Comparison of ENCODE assay signal across 8 cellular contexts in the genomic region with DNA sequence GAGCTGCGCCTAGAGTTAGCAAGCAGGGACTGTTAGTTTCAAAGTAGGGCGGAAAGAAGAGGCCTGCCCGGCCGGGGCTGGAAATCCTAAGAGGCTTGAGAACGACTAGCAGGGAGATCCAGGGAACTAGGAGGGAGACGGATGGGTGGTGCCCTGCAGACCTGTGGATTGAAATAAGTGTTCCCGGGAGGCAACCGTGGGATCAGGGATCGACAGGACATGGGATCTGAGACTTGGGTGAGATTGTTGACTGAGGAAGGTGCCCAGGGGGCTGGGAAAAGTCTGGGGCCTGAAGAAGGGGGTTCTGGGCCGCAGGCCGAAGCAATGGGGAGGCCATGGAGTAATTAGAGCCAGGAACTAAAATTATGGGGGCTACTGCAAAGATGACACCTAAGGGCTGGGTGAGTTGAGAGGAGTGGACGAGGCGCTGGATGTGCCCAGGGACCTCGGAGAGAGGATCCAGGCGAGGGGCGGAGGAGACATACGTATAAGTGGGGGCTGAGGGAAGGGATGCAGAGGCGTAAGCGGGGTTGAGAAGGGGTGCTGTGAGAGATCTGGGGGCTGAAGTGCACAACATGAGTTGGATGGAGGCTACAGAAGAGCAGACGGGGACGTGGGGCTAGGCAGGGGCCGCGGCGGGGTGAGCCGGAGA. TPM values are rescaled to one million over a fixed set of nuclear protein-coding genes. Genes with fewer than 3 reads are reported as not detected.
DNase-seq lines count a peak whose midpoint lies in the region; ATAC-seq lines count a peak whose summit lies in the region.

No MANE protein-coding gene starts in this region.

- peak overlapping the region in 1 of 2 experiments; percentile 81 for H3K14ac ChIP-seq in mesenchymal stem cell (ENCODE audit: low read length in 2 of 2)

- H3K4me3 ChIP-seq in mesenchymal stem cell (ENCODE audit: insufficient read depth in 1 of 2, low read depth in 1 of 2, low read length in 2 of 2), result peak overlapping the region; percentile 94
- H3K4me3 ChIP-seq in aorta (ENCODE audit: low read length in 2 of 2), result peak overlapping the region; percentile 55 to 73

- peak overlapping the region in 1 of 2 experiments; percentile 72 for H3K23ac ChIP-seq in mesenchymal stem cell (ENCODE audit: low read length in 2 of 2)

- intact Hi-C loops in aorta (cut with DNase I), result no loop called here

- H3K9me3 ChIP-seq in mesenchymal stem cell (ENCODE audit: control insufficient read depth, low read length), result no peaks in the 10 kb centered on the region
- no peaks in the 10 kb centered on the region for H3K9me3 ChIP-seq in aorta (ENCODE audit: control insufficient read depth, low read length)

- H3K4me2 ChIP-seq in mesenchymal stem cell (ENCODE audit: low read length, poor library complexity, severe bottlenecking), result peak overlapping the region; percentile 89

- no peak overlapping the region for H4K91ac ChIP-seq in mesenchymal stem cell (ENCODE audit: low read length)

- H3K18ac ChIP-seq in mesenchymal stem cell (ENCODE audit: low read depth in 1 of 2, low read length in 2 of 2), result peak overlapping the region; percentile 30 to 83

- WGBS in mesenchymal stem cell, result 2% methylated on average over 25 of the region's 25 CpGs
- 0 to 1% methylated on average over 24 to 25 of the region's 25 CpGs for WGBS in aorta, 2 donors

- H2AK5ac ChIP-seq in mesenchymal stem cell (ENCODE audit: low read length, severe bottlenecking), result no peak overlapping the region

- DNase-seq in DMS53 treated with DMSO at 0.1 percent for 48 hours (lab: John Stamatoyannopoulos, UW; ENCODE audit: unreplicated experiment) (peak; percentile 50), NCI-H510A treated with DMSO at 0.1 percent for 48 hours (lab: John Stamatoyannopoulos, UW) (peak; percentile 60), ecto neural progenitor cell (ENCODE audit: low spot score) (peak; percentile 70), mesenchymal stem cell (peak; percentile 53), aorta (peak in 1 of 2 donors; percentile 54), NOMO-1 treated with dmso at 0.1 percent for 144 hours (lab: John Stamatoyannopoulos, UW; ENCODE audit: unreplicated experiment) (no peak)

- ATAC-seq in GM21786 (IDR thresholded peaks at IDR 0.05; ENCODE audit: unreplicated experiment) (peak; percentile 8), aorta (ENCODE audit: low FRiP score) (peak; percentile 4)
- no peak for ATAC-seq in activated CD4-positive, CD25-positive, alpha-beta regulatory T cell treated with anti-CD3 and anti-CD28 coated beads, Interleukin-2, amount 50 U/mL, for 24 hours

- H3K36me3 ChIP-seq in mesenchymal stem cell (ENCODE audit: control insufficient read depth in 1 of 2, insufficient read depth in 2 of 2, low read depth in 1 of 2, low read length in 2 of 2), result no peaks in the 10 kb centered on the region
- H3K36me3 ChIP-seq in aorta (ENCODE audit: control insufficient read depth in 1 of 2, insufficient read depth in 2 of 2, low read length in 1 of 2), result no peaks in the 10 kb centered on the region

- peak overlapping the region; percentile 66 for H2BK120ac ChIP-seq in mesenchymal stem cell (ENCODE audit: low read depth, low read length)

- H3K27me3 ChIP-seq in mesenchymal stem cell (ENCODE audit: control insufficient read depth in 1 of 2, insufficient read depth in 1 of 2, low read length in 2 of 2) (no peaks in the 10 kb centered on the region), aorta (ENCODE audit: control insufficient read depth in 1 of 2, insufficient read depth in 2 of 2, low read length in 1 of 2) (no peaks in the 10 kb centered on the region)

- H3K9ac ChIP-seq in mesenchymal stem cell (ENCODE audit: low read length), result peak overlapping the region; percentile 84

- no peak overlapping the region for H2BK12ac ChIP-seq in mesenchymal stem cell (ENCODE audit: low read length in 2 of 2)

- peak overlapping the region; percentile 73 for H3K27ac ChIP-seq in mesenchymal stem cell (ENCODE audit: low read length, poor library complexity, severe bottlenecking)
- H3K27ac ChIP-seq in aorta (ENCODE audit: low read depth in 1 of 2, low read length in 2 of 2), result peak overlapping the region in 1 of 2 donors; percentile 49

- no peak overlapping the region for H2BK5ac ChIP-seq in mesenchymal stem cell (ENCODE audit: low read depth, low read length, poor library complexity, severe bottlenecking)

- H2AFZ ChIP-seq in mesenchymal stem cell (ENCODE audit: low read depth, low read length), result peak overlapping the region; percentile 98

- peaks cover 2% of the 10 kb centered on the region for H3K4me1 ChIP-seq in mesenchymal stem cell (ENCODE audit: control insufficient read depth, insufficient read depth, low read depth, low read length)
- H3K4me1 ChIP-seq in aorta (ENCODE audit: control insufficient read depth in 1 of 2, insufficient read depth in 2 of 2, low read length in 2 of 2), result peaks cover 0 to 1% of the 10 kb centered on the region in 2 donors

- H3K79me1 ChIP-seq in mesenchymal stem cell (replicated peaks; ENCODE audit: low read length, poor library complexity, severe bottlenecking), result peaks cover 8% of the 10 kb centered on the region

- H3K4ac ChIP-seq in mesenchymal stem cell (ENCODE audit: low read depth in 1 of 2, low read length in 2 of 2), result peak overlapping the region; percentile 18 to 61

- H4K8ac ChIP-seq in mesenchymal stem cell (ENCODE audit: low read length), result peak overlapping the region; percentile 48

- H2BK15ac ChIP-seq in mesenchymal stem cell (ENCODE audit: low read depth, poor library complexity, severe bottlenecking), result no peak overlapping the region

RNA-seq across cellular contexts. Expression of a gene that starts 0.6 kb away (rescaled TPM):
- polyA plus RNA-seq in mesenchymal stem cell (2013, experiment 1 of 2), result 80.6 TPM
- polyA plus RNA-seq in mesenchymal stem cell (2013, experiment 2 of 2), result 84.4 TPM
- 10 to 100 TPM; 45.5 to 66.8 TPM for total RNA-seq in aorta
- 10 to 100 TPM; 52.1 to 56.8 TPM for polyA plus RNA-seq in aorta

RNA-seq across cellular contexts. Expression of a gene that starts 38.6 kb away (rescaled TPM):
- polyA plus RNA-seq in mesenchymal stem cell (2013, experiment 1 of 2), result 0.01 TPM
- 0.05 TPM for polyA plus RNA-seq in mesenchymal stem cell (2013, experiment 2 of 2)
- 1 to 10 TPM in 1 of 2 donors, under 1 TPM in 1; 0.39 to 1.4 TPM for total RNA-seq in aorta
- polyA plus RNA-seq in aorta, result under 1 TPM in 1 of 2 donors, not detected in 1; 0.63 TPM

Comparison
In these comparisons a context has a peak if more than half of its experiments do, and no peak if none do; other contexts are left out.
1. ATAC-seq: peak in GM21786 (single experiment) and aorta (single experiment); none in activated CD4-positive, CD25-positive, alpha-beta regulatory T cell treated with anti-CD3 and anti-CD28 coated beads, Interleukin-2, amount 50 U/mL, for 24 hours (0 of 2).